Comparison of ENCODE assay signal across 9 cellular contexts in the genomic region with DNA sequence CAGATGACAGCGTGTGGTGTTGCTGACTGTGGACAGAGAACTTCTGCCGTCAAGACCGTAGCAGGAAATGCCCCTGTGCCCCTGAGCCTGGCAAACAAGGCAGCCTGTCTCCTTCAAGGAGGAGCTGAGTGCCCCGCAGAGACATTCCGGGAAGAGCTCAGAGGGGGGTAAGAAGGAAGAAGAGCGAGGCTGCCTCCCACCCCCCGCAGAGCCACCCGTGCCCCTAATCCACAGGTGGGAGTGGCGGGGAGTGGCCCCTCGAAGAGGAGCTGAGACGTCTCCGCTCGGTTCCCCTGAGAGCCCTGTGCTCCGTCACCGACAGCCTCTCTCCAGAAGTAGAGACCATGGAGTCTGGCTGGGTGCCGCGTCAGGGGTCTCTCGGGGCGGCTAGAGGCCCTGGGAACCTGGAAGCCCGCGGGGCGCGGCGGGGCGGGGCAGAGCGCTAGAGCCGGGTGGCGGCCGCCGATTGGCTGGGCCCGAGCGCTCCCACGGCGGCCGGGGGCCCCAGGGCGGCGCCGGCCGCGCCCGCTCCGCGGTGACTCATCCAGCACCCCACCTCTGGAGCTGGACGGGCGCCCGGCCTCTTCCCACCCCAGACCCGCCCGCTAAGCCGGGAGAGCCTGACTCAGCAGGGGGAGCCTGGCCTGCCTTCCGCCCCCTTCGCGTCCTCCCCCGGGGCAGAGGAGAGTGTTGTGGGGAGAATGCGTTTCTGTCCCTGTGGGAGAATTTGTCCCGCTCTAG. TPM values are rescaled to one million over a fixed set of nuclear protein-coding genes. Genes with fewer than 3 reads are reported as not detected.
DNase-seq lines count a peak whose midpoint lies in the region; ATAC-seq and TF ChIP-seq lines count a peak whose summit lies in the region.
"Had no signal": no experiment of that assay in that cellular context is flagged by ENCODE, and none has a peak within 500 bp of the region (broad histone marks: within the 10 kb centered on the region; RNA-seq: fewer than 3 reads in every experiment).

No MANE protein-coding gene starts in this region.

- no peaks in the 10 kb centered on the region for H3K79me2 ChIP-seq in smooth muscle cell (ENCODE audit: low read depth)

- in situ Hi-C loops in GM13977 (cut with MboI; ENCODE audit: low pct_unique_long_range_greater_than_20kb, low sequenced_read_pairs, unreplicated experiment): no loop called here

- H3K36me3 ChIP-seq in iPS-20b (ENCODE audit: insufficient read depth, low read depth, low read length): no peaks in the 10 kb centered on the region
- H3K36me3 ChIP-seq in smooth muscle cell (ENCODE audit: low read depth): no peaks in the 10 kb centered on the region

- H3K27ac ChIP-seq in iPS-20b (ENCODE audit: low read length): no peak overlapping the region
- peak overlapping the region; percentile 97 for H3K27ac ChIP-seq in smooth muscle cell (ENCODE audit: low read depth)

- ATAC-seq in GM21825 (IDR thresholded peaks at IDR 0.05; ENCODE audit: unreplicated experiment): no peak

- no peaks in the 10 kb centered on the region for H3K36me3 Mint-ChIP-seq in IgD-negative memory B cell

- H3K27me3 Mint-ChIP-seq in IgD-negative memory B cell: peaks cover 10% of the 10 kb centered on the region

- H3K4me2 ChIP-seq in smooth muscle cell: peak overlapping the region; percentile 85

- WGBS in smooth muscle cell (ENCODE audit: low lambda C conversion rate): 4% methylated on average over 39 of the region's 55 CpGs

- peak overlapping the region in 2 of 3 donors; percentile 86 to 93 for H3K27ac Mint-ChIP-seq in IgD-negative memory B cell

- H3K4me3 Mint-ChIP-seq in IgD-negative memory B cell: peak overlapping the region; percentile 65 to 92 (median 89)

- DNase-seq in DMS79 treated with DMSO at 0.1 percent for 48 hours (lab: John Stamatoyannopoulos, UW) (peak; percentile 28), T-helper 9 cell (peak; percentile 28), brain pericyte (ENCODE audit: low read depth, low spot score) (peak; percentile 75), smooth muscle cell (lab: John Stamatoyannopoulos, UW; ENCODE audit: unreplicated experiment) (peak; percentile 80), GM13977 (ENCODE audit: low spot score) (no peak)

- H3K4me3 ChIP-seq in iPS-20b (ENCODE audit: low read length) (peak overlapping the region; percentile 62; the same call in 1 of the 2 replicates), smooth muscle cell (peak overlapping the region; percentile 53)

- H3K4me1 Mint-ChIP-seq in IgD-negative memory B cell: peaks cover 14 to 16% (median 14%) of the 10 kb centered on the region in 3 donors

- no peaks in the 10 kb centered on the region for H4K20me1 ChIP-seq in smooth muscle cell (ENCODE audit: low read depth)

- H3K27me3 ChIP-seq in iPS-20b (ENCODE audit: insufficient read depth, low read length) (peaks cover 26% of the 10 kb centered on the region), smooth muscle cell (ENCODE audit: low read depth) (no peaks in the 10 kb centered on the region)

- H3K9me3 Mint-ChIP-seq in IgD-negative memory B cell: no peaks in the 10 kb centered on the region

- H3F3A ChIP-seq in smooth muscle cell (ENCODE audit: low read depth): peaks cover 19% of the 10 kb centered on the region

- TF ChIP-seq CTCF in smooth muscle cell (IDR thresholded peaks at IDR 0.05; ENCODE audit: borderline replicate concordance, insufficient read depth, poor library complexity, severe bottlenecking): no peak
- no peak for TF ChIP-seq CTCF in GM13977 (IDR thresholded peaks at IDR 0.05; ENCODE audit: extremely low read depth, insufficient read depth, missing control alignments)

- peaks cover 2% of the 10 kb centered on the region; the same call in 1 of the 2 replicates for H3K4me1 ChIP-seq in iPS-20b (ENCODE audit: insufficient read depth, low read length)
- H3K4me1 ChIP-seq in smooth muscle cell (ENCODE audit: low read depth): peaks cover 14% of the 10 kb centered on the region

- peak overlapping the region; percentile 85 for H2AFZ ChIP-seq in smooth muscle cell (ENCODE audit: low read depth)

- H3K9me3 ChIP-seq in iPS-20b (ENCODE audit: insufficient read depth, low read depth, low read length) (no peaks in the 10 kb centered on the region), smooth muscle cell (replicated peaks; ENCODE audit: low read depth) (no peaks in the 10 kb centered on the region)

- H3K9ac ChIP-seq in iPS-20b (ENCODE audit: low read depth, low read length) (no peak overlapping the region), smooth muscle cell (ENCODE audit: low read depth) (peak overlapping the region; percentile 88)

RNA-seq across cellular contexts. Expression of gene KRT78, which starts 25.2 kb away (rescaled TPM):
- polyA plus RNA-seq in IgD-negative memory B cell (not detected), smooth muscle cell (1.6 TPM in 1 of 2 replicates, not detected in the other)
- total RNA-seq in smooth muscle cell: 1.2 and 2.7 TPM in 2 replicates

RNA-seq across cellular contexts. Expression of gene KRT8, which starts 30.9 kb away (rescaled TPM):
- polyA plus RNA-seq in IgD-negative memory B cell (not detected), smooth muscle cell (1,025 and 2,331 TPM in 2 replicates)
- total RNA-seq in smooth muscle cell: 694 and 929 TPM in 2 replicates
- total RNA-seq: SK-MEL-5 had no signal

RNA-seq across cellular contexts. Expression of gene KRT79, which starts 39.9 kb away (rescaled TPM):
- not detected for polyA plus RNA-seq in IgD-negative memory B cell
- 0.85 and 3.4 TPM in 2 replicates for total RNA-seq in smooth muscle cell
- polyA plus RNA-seq in smooth muscle cell: 4.1 and 5.5 TPM in 2 replicates
- total RNA-seq: SK-MEL-5 had no signal

Comparison
In these comparisons a context has a peak if more than half of its experiments do, and no peak if none do; other contexts are left out.
1. RNA of gene KRT8, which starts 30.9 kb away (polyA plus RNA-seq): 1,025 to 2,331 TPM in smooth muscle cell; not detected in IgD-negative memory B cell (single experiment); every median in the first group is over 100 times any median in the second.